In the genomic region with DNA sequence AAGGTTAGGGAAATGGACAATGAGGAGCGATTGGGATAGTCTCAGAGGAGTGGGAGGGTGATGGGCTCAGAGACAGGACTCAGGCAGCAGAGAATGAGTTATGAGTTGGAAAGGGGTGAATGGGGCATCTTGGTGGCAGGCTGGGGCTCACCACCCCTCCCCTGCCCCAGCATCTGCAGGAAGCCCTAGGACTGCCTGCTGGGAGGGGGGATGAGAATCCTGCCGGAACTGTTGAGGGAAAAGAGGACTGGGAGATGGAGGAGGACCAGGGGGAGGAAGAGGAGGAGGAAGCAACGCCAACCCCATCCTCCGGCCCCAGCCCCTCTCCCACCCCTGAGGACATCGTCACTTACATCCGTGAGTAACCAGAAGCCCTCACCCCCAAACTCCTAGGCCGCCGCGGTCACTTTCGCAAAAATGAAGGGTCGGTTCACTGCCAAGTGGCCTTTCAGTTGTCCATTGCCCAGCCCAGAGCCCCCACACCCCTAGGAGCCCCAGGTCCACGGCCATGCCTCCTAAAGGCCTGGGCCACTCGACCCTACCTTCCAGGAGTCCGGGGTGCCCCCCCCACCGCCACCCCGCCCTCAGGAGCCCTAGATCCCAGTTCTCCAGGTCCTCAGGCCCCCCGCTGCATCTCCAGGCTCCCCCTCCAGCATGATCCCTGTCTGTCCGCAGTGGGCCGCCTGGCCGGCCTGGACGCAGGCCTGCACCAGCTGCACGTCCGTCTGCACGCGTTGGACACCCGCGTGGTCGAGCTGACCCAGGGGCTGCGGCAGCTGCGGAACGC, we compare ENCODE assay signal across 9 cellular contexts. TPM values are rescaled to one million over a fixed set of nuclear protein-coding genes. Genes with fewer than 3 reads are reported as not detected.
A peak's percentile ranks its signal among the peaks of the same experiment; 100 is the strongest.
DNase-seq lines count a peak whose midpoint lies in the region; ATAC-seq and TF ChIP-seq lines count a peak whose summit lies in the region.
"Had no signal": no experiment of that assay in that cellular context is flagged by ENCODE, and none has a peak within 500 bp of the region (broad histone marks: within the 10 kb centered on the region; RNA-seq: fewer than 3 reads in every experiment).

No MANE protein-coding gene starts in this region.

- H3K27ac ChIP-seq in AG04450 (ENCODE audit: low read depth, low read length) (peak overlapping the region; percentile 81), cingulate gyrus (ENCODE audit: low read depth, low read length) (peak overlapping the region; percentile 75)

- H3K36me3 Mint-ChIP-seq in naive thymus-derived CD8-positive, alpha-beta T cell: peaks cover 0 to 6% (median 0%) of the 10 kb centered on the region in 3 donors

- no peak for TF ChIP-seq CTCF in AG04450 (IDR thresholded peaks at IDR 0.05; ENCODE audit: low read depth, low read length)

- ATAC-seq in HG03139 (IDR thresholded peaks at IDR 0.05; ENCODE audit: unreplicated experiment) (peak; percentile 23), HG03442 (IDR thresholded peaks at IDR 0.05; ENCODE audit: unreplicated experiment) (no peak)
- no peak for ATAC-seq in naive thymus-derived CD8-positive, alpha-beta T cell

- peaks cover 4 to 25% (median 10%) of the 10 kb centered on the region in 5 donors for H3K27me3 Mint-ChIP-seq in naive thymus-derived CD8-positive, alpha-beta T cell

- no peak for DNase-seq in AG04450 (ENCODE audit: low read depth, low spot score)
- DNase-seq in naive thymus-derived CD8-positive, alpha-beta T cell: no peak
- DNase-seq in NCI-H1417 (lab: John Stamatoyannopoulos, UW): no peak
- DNase-seq in ureter (ENCODE audit: low spot score): no peak
- DNase-seq in GM19238 (ENCODE audit: insufficient read length, low spot score): no peak
- DNase-seq: MM.1S had no signal

- no peaks in the 10 kb centered on the region; the same call in 1 of the 2 replicates for H3K9me3 ChIP-seq in AG04450 (ENCODE audit: control insufficient read depth, insufficient read depth, low read length)

- H3K27ac Mint-ChIP-seq in naive thymus-derived CD8-positive, alpha-beta T cell: peak overlapping the region in 4 of 10 donors; percentile 87 to 97 (median 96)

- H3K4me3 Mint-ChIP-seq in naive thymus-derived CD8-positive, alpha-beta T cell: peak overlapping the region; percentile 87 to 94 (median 90)

- CTCF ChIA-PET in AG04450 (lab: Charles Lee): interaction anchor here (0.9 to 2.1 kb wide), 18 partner anchors 9 to 641 kb away, joined by 3 to 29 read pairs (median 6); partner anchors contain the start of gene ACP4

- peak overlapping the region; percentile 83 for H3K4me3 ChIP-seq in AG04450 (ENCODE audit: low read depth, low read length)

- H3K27me3 ChIP-seq in AG04450 (ENCODE audit: control insufficient read depth, insufficient read depth, low read length): no peaks in the 10 kb centered on the region

- peaks cover 33 to 75% (median 60%) of the 10 kb centered on the region in 4 donors for H3K4me1 Mint-ChIP-seq in naive thymus-derived CD8-positive, alpha-beta T cell

- H3K9me3 Mint-ChIP-seq in naive thymus-derived CD8-positive, alpha-beta T cell: peaks cover 0 to 5% (median 0%) of the 10 kb centered on the region in 9 donors

- POLR2A ChIA-PET in AG04450 (lab: Yijun Ruan, JAX): interaction anchor here (0.5 to 1.5 kb wide), 5 partner anchors 8 to 337 kb away, joined by 3 to 15 read pairs (median 3); no protein-coding TSS in a partner anchor
- POLR2A ChIA-PET in naive thymus-derived CD8-positive, alpha-beta T cell (lab: Charles Lee): interaction anchor here (0.8 to 5.5 kb wide), 10 partner anchors 10 to 957 kb away, joined by 3 to 43 read pairs (median 6); partner anchors contain the start of genes AP2A1 and NR1H2

RNA-seq across cellular contexts. Expression of gene CLEC11A, which starts 0.8 kb away (rescaled TPM):
- 43.9 and 64.1 TPM in 2 replicates for polyA plus RNA-seq in AG04450 (2011; rRNA removed)
- polyA minus RNA-seq in AG04450 (2011; rRNA and poly(A)+ RNA removed): 8.5 and 10.2 TPM in 2 replicates
- total RNA-seq in naive thymus-derived CD8-positive, alpha-beta T cell: 10 to 100 TPM; 12.4 to 14.0 TPM
- 10 to 100 TPM in 2 of 3 donors, 1 to 10 TPM in 1; 9.4 to 15.8 (median 11.1) TPM for polyA plus RNA-seq in naive thymus-derived CD8-positive, alpha-beta T cell
- total RNA-seq in ureter: 8.1 TPM

RNA-seq across cellular contexts. Expression of gene SHANK1, which starts 4.3 kb away (rescaled TPM):
- polyA plus RNA-seq in AG04450 (2011; rRNA removed): 2.4 and 3.5 TPM in 2 replicates
- 3.5 and 9.2 TPM in 2 replicates for polyA minus RNA-seq in AG04450 (2011; rRNA and poly(A)+ RNA removed)
- under 1 TPM; 0.26 to 0.30 TPM for total RNA-seq in naive thymus-derived CD8-positive, alpha-beta T cell
- under 1 TPM in 2 of 3 donors, not detected in 1; 0.43 to 0.96 TPM for polyA plus RNA-seq in naive thymus-derived CD8-positive, alpha-beta T cell
- total RNA-seq in ureter: 0.29 TPM

RNA-seq across cellular contexts. Expression of gene GPR32, which starts 46.3 kb away (rescaled TPM):
- not detected in 2 replicates for polyA plus RNA-seq in AG04450 (2011; rRNA removed)
- not detected in 2 replicates for polyA minus RNA-seq in AG04450 (2011; rRNA and poly(A)+ RNA removed)
- total RNA-seq in naive thymus-derived CD8-positive, alpha-beta T cell: not detected
- not detected for polyA plus RNA-seq in naive thymus-derived CD8-positive, alpha-beta T cell
- total RNA-seq in ureter: not detected
